ENCODE assay signal across 18 cellular contexts in the genomic region with DNA sequence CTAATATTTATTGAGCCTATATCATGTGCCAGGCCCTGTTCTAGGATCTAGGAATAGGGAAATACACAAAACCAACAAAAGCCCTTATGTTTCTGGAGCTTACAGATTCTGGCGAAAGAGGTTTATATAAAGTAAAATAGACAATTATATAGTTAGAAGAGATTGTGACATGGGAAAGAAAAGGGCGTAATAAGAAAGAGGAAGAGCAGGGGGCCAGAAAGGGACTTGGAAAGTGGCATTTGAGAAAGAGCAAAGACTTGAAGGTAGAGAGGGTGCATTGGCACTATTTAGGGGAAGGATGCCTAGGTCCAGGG.
A peak's percentile ranks its signal among the peaks of the same experiment; 100 is the strongest.
DNase-seq lines count a peak whose midpoint lies in the region; ATAC-seq and TF ChIP-seq lines count a peak whose summit lies in the region.
"Had no signal": no experiment of that assay in that cellular context is flagged by ENCODE, and none has a peak within 500 bp of the region (broad histone marks: within the 10 kb centered on the region; RNA-seq: fewer than 3 reads in every experiment).

No MANE protein-coding gene starts in this region.

- H2AK5ac ChIP-seq in trophoblast cell (ENCODE audit: low read length), result no peak overlapping the region

- no peaks in the 10 kb centered on the region for H3K27me3 ChIP-seq in GM23338 (ENCODE audit: insufficient read depth)
- H3K27me3 ChIP-seq in SU-DHL-6 (ENCODE audit: low read length), result no peaks in the 10 kb centered on the region
- H3K27me3 ChIP-seq in rectal smooth muscle tissue (ENCODE audit: control insufficient read depth, insufficient read depth, low read length), result no peaks in the 10 kb centered on the region
- H3K27me3 ChIP-seq in trophoblast cell (ENCODE audit: insufficient read depth, low read length), result no peaks in the 10 kb centered on the region
- H3K27me3 ChIP-seq: BE2C, foreskin keratinocyte, ovary, tibial nerve had no signal

- H3K14ac ChIP-seq in trophoblast cell (ENCODE audit: low read length), result no peak overlapping the region

- H3K9me3 ChIP-seq in SU-DHL-6 (ENCODE audit: insufficient read depth, low read length), result no peaks in the 10 kb centered on the region
- no peaks in the 10 kb centered on the region for H3K9me3 ChIP-seq in trophoblast cell (ENCODE audit: insufficient read depth, low read depth, low read length)
- H3K9me3 ChIP-seq: BE2C, ovary, tibial nerve had no signal

- H2AFZ ChIP-seq in GM23338, result peak overlapping the region; percentile 90; the same call in 1 of the 2 replicates
- H2AFZ ChIP-seq in SU-DHL-6 (ENCODE audit: low read depth, low read length, severe bottlenecking), result peak overlapping the region; percentile 43
- H2AFZ ChIP-seq in trophoblast cell (ENCODE audit: insufficient read depth, low read length, poor library complexity), result no peak overlapping the region

- H2BK5ac ChIP-seq in trophoblast cell (ENCODE audit: low read depth, low read length, poor library complexity), result no peak overlapping the region

- H2BK120ac ChIP-seq in trophoblast cell (ENCODE audit: insufficient read depth, low read length, poor library complexity), result no peak overlapping the region

- no peak for TF ChIP-seq CTCF in C4-2B (conservative IDR thresholded peaks at IDR 0.05)
- TF ChIP-seq CTCF in GM23338 (conservative IDR thresholded peaks at IDR 0.05; ENCODE audit: low read depth in 2 of 2), result no peak
- TF ChIP-seq CTCF in SU-DHL-6 (IDR thresholded peaks at IDR 0.05; ENCODE audit: insufficient read depth, low read length, poor library complexity, severe bottlenecking), result no peak

- H3K9me2 ChIP-seq in GM23338 (ENCODE audit: insufficient read depth) (no peaks in the 10 kb centered on the region; the same call in 1 of the 2 replicates), SU-DHL-6 (replicated peaks; ENCODE audit: insufficient read depth, low read length) (no peaks in the 10 kb centered on the region)

- H3K9me3 Mint-ChIP-seq in GM23338, result peaks cover 3% of the 10 kb centered on the region; the same call in 1 of the 3 replicates
- H3K9me3 Mint-ChIP-seq: effector memory CD8-positive, alpha-beta T cell had no signal

- H3K18ac ChIP-seq in trophoblast cell (ENCODE audit: low read length), result no peak overlapping the region

- H3K27me3 Mint-ChIP-seq in GM23338 (ENCODE audit: insufficient read depth, low read depth, poor library complexity), result peaks cover 4% of the 10 kb centered on the region
- H3K27me3 Mint-ChIP-seq: effector memory CD8-positive, alpha-beta T cell had no signal

- H4K12ac ChIP-seq in trophoblast cell (ENCODE audit: low read depth, low read length), result no peak overlapping the region

- no peaks in the 10 kb centered on the region for H3K4me1 ChIP-seq in GM23338 (ENCODE audit: insufficient read depth)
- H3K4me1 ChIP-seq in rectal smooth muscle tissue (ENCODE audit: control insufficient read depth, insufficient read depth, low read length), result no peaks in the 10 kb centered on the region
- no peaks in the 10 kb centered on the region for H3K4me1 ChIP-seq in trophoblast cell (ENCODE audit: control insufficient read depth in 1 of 2, insufficient read depth in 2 of 2, low read length in 2 of 2)
- H3K4me1 ChIP-seq: BE2C, foreskin keratinocyte, tibial nerve had no signal

- DNase-seq in GM23338 (ENCODE audit: low spot score), result no peak
- no peak for DNase-seq in glomerular visceral epithelial cell (ENCODE audit: extremely low spot score)
- no peak for DNase-seq in trophoblast cell
- no peak for DNase-seq in amygdala (lab: John Stamatoyannopoulos, UW)
- no peak for DNase-seq in NCI-H146 (lab: John Stamatoyannopoulos, UW)
- DNase-seq: BE2C, midbrain, NCI-H2029, ovary had no signal

- no peak overlapping the region for H3K4ac ChIP-seq in trophoblast cell (ENCODE audit: low read depth, low read length)

- H3K4me2 ChIP-seq in GM23338 (no peak overlapping the region), SU-DHL-6 (ENCODE audit: low read depth, low read length, poor library complexity, severe bottlenecking) (peak overlapping the region; percentile 55), trophoblast cell (ENCODE audit: low read length) (no peak overlapping the region)

- H3K27ac Mint-ChIP-seq in GM23338, result no peak overlapping the region
- H3K27ac Mint-ChIP-seq: activated CD8-positive, alpha-beta T cell treated with anti-CD3 and anti-CD28 coated beads, Interleukin-2, amount 10 ng/mL, durations not matched to agents 7 days and 5 days; brain; effector memory CD8-positive, alpha-beta T cell had no signal

- no peak for ATAC-seq in GM23338
- ATAC-seq: Right ventricle myocardium inferior had no signal

- H3K4me1 Mint-ChIP-seq in GM23338, result no peaks in the 10 kb centered on the region
- H3K4me1 Mint-ChIP-seq: brain had no signal

- no peak overlapping the region for H4K91ac ChIP-seq in trophoblast cell (ENCODE audit: low read depth, low read length)

- no peak overlapping the region for H2BK12ac ChIP-seq in trophoblast cell (ENCODE audit: low read length)

- no peak overlapping the region for H3K4me3 Mint-ChIP-seq in GM23338
- H3K4me3 Mint-ChIP-seq: brain had no signal

- H3K36me3 Mint-ChIP-seq in GM23338 (ENCODE audit: low read depth), result no peaks in the 10 kb centered on the region
- H3K36me3 Mint-ChIP-seq: brain had no signal

- no peak overlapping the region for H3K23ac ChIP-seq in trophoblast cell (ENCODE audit: low read length)

- no peaks in the 10 kb centered on the region for H3K79me1 ChIP-seq in trophoblast cell (ENCODE audit: low read length)

- H3K27ac ChIP-seq in C4-2B (peak overlapping the region; percentile 21; the same call in 1 of the 2 replicates), GM23338 (ENCODE audit: low read depth) (no peak overlapping the region), SU-DHL-6 (ENCODE audit: low read depth, low read length) (no peak overlapping the region), rectal smooth muscle tissue (ENCODE audit: low read depth, low read length) (no peak overlapping the region), trophoblast cell (ENCODE audit: low read depth, low read length) (no peak overlapping the region)
- H3K27ac ChIP-seq: foreskin keratinocyte had no signal

- H3K4me3 ChIP-seq in GM23338 (no peak overlapping the region), SU-DHL-6 (ENCODE audit: insufficient read depth, low read length, poor library complexity, severe bottlenecking) (no peak overlapping the region), rectal smooth muscle tissue (ENCODE audit: low read length) (peak overlapping the region; percentile 54), trophoblast cell (ENCODE audit: low read depth, low read length) (no peak overlapping the region)

- H3K9ac ChIP-seq in SU-DHL-6 (ENCODE audit: low read length) (no peak overlapping the region), rectal smooth muscle tissue (ENCODE audit: low read length) (no peak overlapping the region), trophoblast cell (ENCODE audit: low read length) (no peak overlapping the region)

- no peaks in the 10 kb centered on the region for H3K36me3 ChIP-seq in GM23338 (ENCODE audit: insufficient read depth)
- no peaks in the 10 kb centered on the region for H3K36me3 ChIP-seq in SU-DHL-6 (ENCODE audit: low read length)
- no peaks in the 10 kb centered on the region for H3K36me3 ChIP-seq in rectal smooth muscle tissue (ENCODE audit: control insufficient read depth, insufficient read depth, low read length)
- no peaks in the 10 kb centered on the region for H3K36me3 ChIP-seq in trophoblast cell (ENCODE audit: control insufficient read depth in 1 of 2, insufficient read depth in 2 of 2, low read length in 2 of 2)
- H3K36me3 ChIP-seq: BE2C, ovary, tibial nerve had no signal

- no peak overlapping the region for H4K8ac ChIP-seq in trophoblast cell (ENCODE audit: low read depth, low read length)

- 100% methylated on average over 1 of the region's 2 CpGs for WGBS in trophoblast cell (ENCODE audit: extremely low coverage, insufficient coverage, insufficient read length)

- H3K79me2 ChIP-seq in GM23338 (replicated peaks; ENCODE audit: insufficient read depth) (no peaks in the 10 kb centered on the region), SU-DHL-6 (ENCODE audit: insufficient read depth, low read length) (no peaks in the 10 kb centered on the region), trophoblast cell (ENCODE audit: control insufficient read depth, insufficient read depth, low read length, poor library complexity) (no peaks in the 10 kb centered on the region)

- H4K20me1 ChIP-seq in GM23338 (replicated peaks; ENCODE audit: insufficient read depth), result no peaks in the 10 kb centered on the region
- no peaks in the 10 kb centered on the region for H4K20me1 ChIP-seq in SU-DHL-6 (ENCODE audit: low read depth, low read length)

- no peaks in the 10 kb centered on the region for H3F3A ChIP-seq in GM23338 (replicated peaks; ENCODE audit: low read depth)
- H3F3A ChIP-seq in SU-DHL-6 (ENCODE audit: insufficient read depth), result no peaks in the 10 kb centered on the region

TF ChIP-seq in GM23338, 12 proteins besides CTCF, POLR2A, EP300 and RAD21 (continues in another document):
- TF ChIP-seq NANOG (IDR thresholded peaks at IDR 0.05; ENCODE audit: borderline replicate concordance) (no peak), STAT1 (IDR thresholded peaks at IDR 0.05; ENCODE audit: unreplicated experiment) (no peak), REST (IDR thresholded peaks at IDR 0.05; ENCODE audit: unreplicated experiment) (no peak), EZH2phosphoT487 (IDR thresholded peaks at IDR 0.05; ENCODE audit: unreplicated experiment) (no peak), JUNB (IDR thresholded peaks at IDR 0.05; ENCODE audit: unreplicated experiment) (no peak)
